In the genomic region with DNA sequence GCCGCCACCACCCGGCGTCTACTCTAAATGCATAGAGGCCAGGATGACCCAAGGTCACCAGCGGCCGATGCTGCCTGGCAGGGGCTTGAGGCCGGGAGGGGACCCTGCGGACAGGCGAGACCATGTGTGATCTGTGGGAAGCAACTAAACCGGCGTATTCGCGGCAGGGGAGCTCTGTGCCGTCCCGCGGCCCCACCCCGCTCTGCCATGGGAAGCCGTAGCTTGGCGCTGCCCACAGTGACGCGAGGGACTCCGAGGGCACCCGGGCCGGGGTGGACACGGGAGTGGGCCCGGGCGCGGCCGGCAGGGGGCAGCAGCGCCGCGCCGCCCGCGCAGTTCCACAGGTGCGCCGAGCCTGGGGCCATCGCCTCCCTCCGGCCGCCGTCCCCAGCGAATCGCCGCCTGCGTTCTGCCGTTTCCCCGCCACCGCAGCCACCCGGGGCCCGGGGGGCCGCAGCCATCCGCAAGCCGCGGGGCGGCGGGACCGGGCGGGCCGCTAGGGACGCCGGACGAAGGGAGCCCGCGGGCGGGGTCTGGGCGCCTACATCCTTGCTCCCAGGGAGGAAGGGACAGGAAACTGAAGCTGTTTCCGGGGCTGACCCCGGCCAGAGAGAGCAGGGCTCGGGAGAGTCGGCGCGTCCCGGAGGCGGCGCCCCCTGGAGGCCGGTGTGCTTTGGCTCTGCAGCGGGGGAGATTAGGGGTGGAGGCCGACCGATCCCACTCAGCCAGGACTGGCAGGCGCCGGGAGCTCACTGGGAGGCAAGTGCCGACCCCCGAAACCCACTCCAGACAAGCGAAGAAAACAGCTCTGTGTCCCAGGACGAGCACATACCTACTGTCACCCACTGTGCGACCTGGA, we compare ENCODE assay signal across 8 cellular contexts. TPM values are rescaled to one million over a fixed set of nuclear protein-coding genes. Genes with fewer than 3 reads are reported as not detected.
DNase-seq lines count a peak whose midpoint lies in the region; ATAC-seq and TF ChIP-seq lines count a peak whose summit lies in the region.

No MANE protein-coding gene starts in this region.

- TF ChIP-seq CTCF in GM12872 (IDR thresholded peaks at IDR 0.05; ENCODE audit: insufficient read depth, low read depth, low read length) = peak; percentile 82
- peak; percentile 79 for TF ChIP-seq CTCF in progenitor cell of endocrine pancreas (IDR thresholded peaks at IDR 0.05; ENCODE audit: unreplicated experiment)
- TF ChIP-seq CTCF in upper lobe of right lung (IDR thresholded peaks at IDR 0.05) = peak; percentile 70

- H3K9me3 Mint-ChIP-seq in progenitor cell of endocrine pancreas (ENCODE audit: low read depth) = no peaks in the 10 kb centered on the region

- peak overlapping the region; percentile 83 for H3K4me3 Mint-ChIP-seq in progenitor cell of endocrine pancreas (ENCODE audit: low read depth)

- H3K9me3 ChIP-seq in adipocyte (ENCODE audit: control insufficient read depth, low read length) (no peaks in the 10 kb centered on the region), upper lobe of right lung (no peaks in the 10 kb centered on the region)

- H3K27me3 ChIP-seq in adipocyte (replicated peaks; ENCODE audit: control insufficient read depth, insufficient read depth, low read length) = no peaks in the 10 kb centered on the region
- H3K27me3 ChIP-seq in upper lobe of right lung = no peaks in the 10 kb centered on the region

- H3K27ac Mint-ChIP-seq in progenitor cell of endocrine pancreas = peak overlapping the region; percentile 95

- H3K27me3 Mint-ChIP-seq in progenitor cell of endocrine pancreas = peaks cover 3% of the 10 kb centered on the region

- H3K4me1 Mint-ChIP-seq in progenitor cell of endocrine pancreas (ENCODE audit: low read depth) = peaks cover 3% of the 10 kb centered on the region

- H3K9ac ChIP-seq in adipocyte (ENCODE audit: low read length) = peak overlapping the region; percentile 88

- no peaks in the 10 kb centered on the region for H3K36me3 Mint-ChIP-seq in progenitor cell of endocrine pancreas (ENCODE audit: insufficient read depth)

- intact Hi-C loops in left cardiac atrium (cut with DNase I) = loop anchor here in 1 of 2 donors (5.0 to 10.0 kb wide), 2 partner anchors 87 to 196 kb away; partner anchors contain the start of genes CECR2 and IL17RA
- intact Hi-C loops in upper lobe of right lung (cut with DNase I) = loop anchor here (10.0 kb wide), 1 partner anchor 97 kb away; no protein-coding TSS in a partner anchor

- peak overlapping the region; percentile 98 for H3K27ac ChIP-seq in upper lobe of right lung

- H3K4me1 ChIP-seq in adipocyte (ENCODE audit: control insufficient read depth, insufficient read depth, low read length) (peaks cover 19% of the 10 kb centered on the region), upper lobe of right lung (peaks cover 11% of the 10 kb centered on the region)

- H3K36me3 ChIP-seq in adipocyte (ENCODE audit: control insufficient read depth, insufficient read depth, low read length, severe bottlenecking) = no peaks in the 10 kb centered on the region
- no peaks in the 10 kb centered on the region for H3K36me3 ChIP-seq in upper lobe of right lung

- H3K4me3 ChIP-seq in adipocyte (ENCODE audit: low read length) = peak overlapping the region; percentile 90
- H3K4me3 ChIP-seq in upper lobe of right lung = peak overlapping the region; percentile 71

- DNase-seq in MV-4-11 (lab: John Stamatoyannopoulos, UW) (peak; percentile 78), adipocyte (ENCODE audit: low read depth) (peak; percentile 94), left cardiac atrium (peak; percentile 94), progenitor cell of endocrine pancreas (ENCODE audit: low spot score, unreplicated experiment) (peak; percentile 94), upper lobe of right lung (peak; percentile 97)

- ATAC-seq in HG02571 (IDR thresholded peaks at IDR 0.05; ENCODE audit: unreplicated experiment) (peak; percentile 84), SK-N-SH treated with all-trans-retinoic acid at 6 μM for 48 hours (peak; percentile 96), left cardiac atrium (peak; percentile 94 to 96), upper lobe of right lung (peak; percentile 98)

TF ChIP-seq in SK-N-SH treated with all-trans-retinoic acid at 6 μM for 48 hours, 23 proteins besides CTCF, POLR2A, EP300 and RAD21:
- TF ChIP-seq SNAI2 (CRISPR knock-in tag; IDR thresholded peaks at IDR 0.05) (0 out of 2 replicates have a peak, but pooled peaks have one; percentile 59), ZC3H10 (CRISPR knock-in tag; IDR thresholded peaks at IDR 0.05) (no peak), ZNF565 (CRISPR knock-in tag; conservative IDR thresholded peaks at IDR 0.05; ENCODE audit: low read depth) (0 out of 2 replicates have a peak, but pooled peaks have one; percentile 39), TCF4 (CRISPR knock-in tag; IDR thresholded peaks at IDR 0.05; ENCODE audit: borderline replicate concordance) (no peak; the same call in 1 of the 2 replicates)

RNA-seq across cellular contexts. Expression of gene HDHD5, which starts 12.5 kb away (rescaled TPM):
- total RNA-seq in left cardiac atrium = 10 to 100 TPM; 36.0 to 37.5 TPM
- total RNA-seq in progenitor cell of endocrine pancreas = 39.7 and 40.4 TPM in 2 replicates
- total RNA-seq in upper lobe of right lung = 22.7 TPM

RNA-seq across cellular contexts. Expression of gene ADA2, which starts 47.7 kb away (rescaled TPM):
- total RNA-seq in left cardiac atrium (10 to 100 TPM; 25.4 to 34.1 TPM), progenitor cell of endocrine pancreas (88.9 and 89.2 TPM in 2 replicates), upper lobe of right lung (82.2 TPM)

RNA-seq across cellular contexts. Expression of gene TMEM121B, which starts 50.4 kb away (rescaled TPM):
- total RNA-seq in left cardiac atrium (under 1 TPM; 0.80 to 0.97 TPM), progenitor cell of endocrine pancreas (4.7 and 5.0 TPM in 2 replicates), upper lobe of right lung (2.1 TPM)

Comparison
In these comparisons a context has a peak if more than half of its experiments do, and no peak if none do; other contexts are left out.
1. Peak in every context shown above with its lines: DNase-seq, ATAC-seq, H3K4me3 ChIP-seq and H3K27ac ChIP-seq.